ENCODE assay signal across 19 cellular contexts in the genomic region with DNA sequence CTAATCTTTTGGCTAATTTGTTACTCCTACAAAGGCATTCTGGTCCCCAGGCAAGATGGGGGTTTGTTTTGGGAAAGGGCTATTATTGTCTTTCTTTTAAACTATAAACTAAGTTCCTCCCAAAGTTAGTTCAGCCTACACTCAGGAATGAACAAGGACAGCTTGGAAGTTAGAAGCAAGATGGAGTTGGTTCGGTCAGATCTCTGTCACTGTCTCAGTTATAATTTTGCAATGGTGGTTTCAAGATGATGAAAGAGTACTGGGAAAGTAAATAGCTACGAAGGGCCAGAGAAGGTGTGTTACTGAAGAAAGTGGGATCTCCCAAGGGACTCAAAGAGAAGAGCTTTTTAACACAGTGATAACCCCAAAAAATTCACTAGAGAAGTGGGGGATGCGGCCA.
"Had no signal": no experiment of that assay in that cellular context is flagged by ENCODE, and none has a peak within 500 bp of the region (broad histone marks: within the 10 kb centered on the region; RNA-seq: fewer than 3 reads in every experiment).

No MANE protein-coding gene starts in this region.

- H3K9me3 ChIP-seq: heart left ventricle, mucosa of descending colon, pancreas, right lobe of liver, transverse colon had no signal

- H3K27ac ChIP-seq: right lobe of liver, transverse colon had no signal

- H3K9me3 Mint-ChIP-seq: activated T-cell treated with anti-CD3 and anti-CD28 coated beads, Interleukin-2, amount 50 U/mL, for 72 hours; naive B cell; stimulated activated naive CD8-positive, alpha-beta T cell treated with anti-CD3 and anti-CD28 coated beads, Interleukin-15, Interleukin-2, amounts not matched to agents 100 ng/mL and 50 ng/mL, for 24 hours had no signal

- H3K36me3 ChIP-seq: right lobe of liver, transverse colon had no signal

- H3K4me3 ChIP-seq: heart left ventricle, mucosa of descending colon, pancreas, right lobe of liver, transverse colon had no signal

- DNase-seq: activated CD4-positive, alpha-beta T cell treated with anti-CD3 and anti-CD28 coated beads, Interleukin-2, amount 50 U/mL, for 1 hour; activated CD4-positive, CD25-positive, alpha-beta regulatory T cell; anterior cingulate cortex; brain microvascular endothelial cell; central memory CD4-positive, alpha-beta T cell; erythroblast; foreskin melanocyte; heart left ventricle; mucosa of descending colon; naive B cell; pancreas; right lobe of liver; small intestine; stimulated activated CD4-positive, alpha-beta T cell treated with anti-CD3 and anti-CD28 coated beads, Interleukin-15, amount 100 ng/mL, for 24 hours; stimulated activated CD4-positive, alpha-beta T cell treated with anti-CD3 and anti-CD28 coated beads, Interleukin-2, amount 100 ng/mL, for 48 hours; T-helper 9 cell; transverse colon had no signal

- H3K27me3 Mint-ChIP-seq: naive B cell; stimulated activated naive CD8-positive, alpha-beta T cell treated with anti-CD3 and anti-CD28 coated beads, Interleukin-15, Interleukin-2, amounts not matched to agents 100 ng/mL and 50 ng/mL, for 24 hours had no signal

- H3K27ac Mint-ChIP-seq: activated T-cell treated with anti-CD3 and anti-CD28 coated beads, Interleukin-2, amount 50 U/mL, for 72 hours; stimulated activated naive CD8-positive, alpha-beta T cell treated with anti-CD3 and anti-CD28 coated beads, Interleukin-15, Interleukin-2, amounts not matched to agents 100 ng/mL and 50 ng/mL, for 24 hours had no signal

- H3K27me3 ChIP-seq: brain microvascular endothelial cell, heart left ventricle, pancreas, right lobe of liver, transverse colon had no signal
